ENCODE assay signal across 15 cellular contexts in genomic region chr2:82797469-82797868, GRCh38.
DNase-seq lines count a peak whose midpoint lies in the region; ATAC-seq and TF ChIP-seq lines count a peak whose summit lies in the region.
"Had no signal": no experiment of that assay in that cellular context is flagged by ENCODE, and none has a peak within 500 bp of the region (broad histone marks: within the 10 kb centered on the region; RNA-seq: fewer than 3 reads in every experiment).

No MANE protein-coding gene starts in this region.

- H3K9ac ChIP-seq in mammary epithelial cell (ENCODE audit: insufficient read depth, low read length), result no peak overlapping the region
- H3K9ac ChIP-seq: BLaER1 had no signal

- in situ Hi-C loops in mammary epithelial cell (cut with MboI; ENCODE audit: low sequenced_read_pairs in 2 of 2), result no loop called here

- DNase-seq in mammary epithelial cell, result no peak
- DNase-seq in MCF 10A (ENCODE audit: unreplicated experiment), result no peak
- peak; percentile 5 for DNase-seq in dermis blood vessel endothelial cell
- DNase-seq in NCI-H1694 (lab: John Stamatoyannopoulos, UW), result no peak
- DNase-seq in NCI-H748 (lab: John Stamatoyannopoulos, UW; ENCODE audit: unreplicated experiment), result no peak
- DNase-seq: 8988T; CD4-positive, alpha-beta memory T cell; DMS153; DMS79; GDM1; H9 had no signal

- H3K4me2 ChIP-seq in mammary epithelial cell (ENCODE audit: insufficient read depth, low read depth, low read length), result no peak overlapping the region
- H3K4me2 ChIP-seq: BLaER1 had no signal

- H4K20me1 ChIP-seq in mammary epithelial cell (ENCODE audit: insufficient read depth, low read length), result no peaks in the 10 kb centered on the region
- H4K20me1 ChIP-seq: BLaER1 had no signal

- intact Hi-C loops in mammary epithelial cell (cut with micrococcal nuclease) (no loop called here), MCF 10A (cut with micrococcal nuclease) (loop anchor here (5.0 kb wide), 1 partner anchor 40 kb away; no protein-coding TSS in a partner anchor)

- no peak overlapping the region for H3K27ac Mint-ChIP-seq in MCF 10A (ENCODE audit: low read depth, unreplicated experiment)
- H3K27ac Mint-ChIP-seq: CD4-positive, alpha-beta memory T cell had no signal

- H3K4me3 Mint-ChIP-seq in MCF 10A (ENCODE audit: unreplicated experiment), result no peak overlapping the region
- H3K4me3 Mint-ChIP-seq: CD14-positive monocyte; CD4-positive, alpha-beta memory T cell; H9 had no signal

- H3K27me3 Mint-ChIP-seq in MCF 10A (ENCODE audit: insufficient read depth, unreplicated experiment), result no peaks in the 10 kb centered on the region
- H3K27me3 Mint-ChIP-seq: CD4-positive, alpha-beta memory T cell had no signal

- CTCF ChIA-PET in mammary epithelial cell (lab: Charles Lee; ENCODE audit: low non-redundant PET), result no interaction called here
- CTCF ChIA-PET in MCF 10A (lab: Yijun Ruan, JAX), result no interaction called here

- POLR2A ChIA-PET in MCF 10A (lab: Yijun Ruan, JAX), result no interaction called here

- BruUV-seq in mammary epithelial cell (replicated peaks; lab: Mats Ljungman, UMichigan) (no TSS peak), MCF 10A (replicated peaks; lab: Mats Ljungman, UMichigan) (no TSS peak)

- H3K27me3 ChIP-seq in mammary epithelial cell (ENCODE audit: insufficient read depth, low read length) (no peaks in the 10 kb centered on the region), gastroesophageal sphincter (no peaks in the 10 kb centered on the region)
- H3K27me3 ChIP-seq: BLaER1 had no signal

- H3K9me3 ChIP-seq in mammary epithelial cell (replicated peaks; ENCODE audit: insufficient read depth, low read length) (no peaks in the 10 kb centered on the region), gastroesophageal sphincter (no peaks in the 10 kb centered on the region)

- no peak for TF ChIP-seq CTCF in mammary epithelial cell (conservative IDR thresholded peaks at IDR 0.05 in 1 of 2, IDR thresholded peaks at IDR 0.05 in 1 of 2; ENCODE audit: extremely low read depth in 1 of 2, insufficient read depth in 1 of 2, low read depth in 1 of 2, low read length in 2 of 2)
- TF ChIP-seq CTCF in MCF 10A (IDR thresholded peaks at IDR 0.05; ENCODE audit: unreplicated experiment), result no peak
- TF ChIP-seq CTCF in gastroesophageal sphincter (IDR thresholded peaks at IDR 0.05), result no peak

- H3K27ac ChIP-seq in mammary epithelial cell (ENCODE audit: insufficient read depth, low read depth, low read length), result no peak overlapping the region
- H3K27ac ChIP-seq in gastroesophageal sphincter, result peak overlapping the region; percentile 50 to 57 (median 52)
- H3K27ac ChIP-seq: BLaER1 had no signal

- dilution Hi-C loops in mammary epithelial cell (cut with HindIII; ENCODE audit: low sequenced_read_pairs), result no loop called here

- H3K36me3 ChIP-seq in mammary epithelial cell (ENCODE audit: insufficient read depth, low read length), result no peaks in the 10 kb centered on the region
- H3K36me3 ChIP-seq in gastroesophageal sphincter, result no peaks in the 10 kb centered on the region
- H3K36me3 ChIP-seq: BLaER1 had no signal

- TF ChIP-seq POLR2A in gastroesophageal sphincter (IDR thresholded peaks at IDR 0.05), result no peak

- no peaks in the 10 kb centered on the region for H3K79me2 ChIP-seq in mammary epithelial cell (ENCODE audit: insufficient read depth, low read length)

- WGBS in mammary epithelial cell (ENCODE audit: low coverage, missing lambda C conversion rate), result 100% methylated on average over 3 of the region's 3 CpGs
- 75 to 87% methylated on average over 3 of the region's 3 CpGs for WGBS in gastroesophageal sphincter (ENCODE audit: low coverage in 1 of 2), 2 donors

- H3K4me3 ChIP-seq in mammary epithelial cell (replicated peaks in 1 of 3; ENCODE audit: insufficient read depth in 1 of 3, low read depth in 2 of 3, low read length in 3 of 3) (no peak overlapping the region), gastroesophageal sphincter (no peak overlapping the region)
- H3K4me3 ChIP-seq: BLaER1 had no signal

- no peak for ATAC-seq in gastroesophageal sphincter
- no peak for ATAC-seq in GM19467 (IDR thresholded peaks at IDR 0.05; ENCODE audit: unreplicated experiment)

- peaks cover 9% of the 10 kb centered on the region for H3K4me1 ChIP-seq in mammary epithelial cell (ENCODE audit: insufficient read depth, low read length)
- peaks cover 0 to 39% (median 3%) of the 10 kb centered on the region in 3 donors for H3K4me1 ChIP-seq in gastroesophageal sphincter
- H3K4me1 ChIP-seq: BLaER1 had no signal

- TF ChIP-seq EP300 in gastroesophageal sphincter (IDR thresholded peaks at IDR 0.05), result no peak

- peak overlapping the region; percentile 39 for H2AFZ ChIP-seq in mammary epithelial cell (ENCODE audit: low read depth, low read length)

- no peaks in the 10 kb centered on the region for H3K36me3 Mint-ChIP-seq in MCF 10A (ENCODE audit: insufficient read depth, unreplicated experiment)
- H3K36me3 Mint-ChIP-seq: CD14-positive monocyte; CD4-positive, alpha-beta memory T cell had no signal

- H3K4me1 Mint-ChIP-seq in MCF 10A (ENCODE audit: insufficient read depth, unreplicated experiment), result no peaks in the 10 kb centered on the region
- H3K4me1 Mint-ChIP-seq: CD14-positive monocyte; CD4-positive, alpha-beta memory T cell had no signal

- H3K9me3 Mint-ChIP-seq in MCF 10A (ENCODE audit: unreplicated experiment), result peaks cover 7% of the 10 kb centered on the region
